8 cellular contexts compared by ENCODE assay signal in the genomic region with DNA sequence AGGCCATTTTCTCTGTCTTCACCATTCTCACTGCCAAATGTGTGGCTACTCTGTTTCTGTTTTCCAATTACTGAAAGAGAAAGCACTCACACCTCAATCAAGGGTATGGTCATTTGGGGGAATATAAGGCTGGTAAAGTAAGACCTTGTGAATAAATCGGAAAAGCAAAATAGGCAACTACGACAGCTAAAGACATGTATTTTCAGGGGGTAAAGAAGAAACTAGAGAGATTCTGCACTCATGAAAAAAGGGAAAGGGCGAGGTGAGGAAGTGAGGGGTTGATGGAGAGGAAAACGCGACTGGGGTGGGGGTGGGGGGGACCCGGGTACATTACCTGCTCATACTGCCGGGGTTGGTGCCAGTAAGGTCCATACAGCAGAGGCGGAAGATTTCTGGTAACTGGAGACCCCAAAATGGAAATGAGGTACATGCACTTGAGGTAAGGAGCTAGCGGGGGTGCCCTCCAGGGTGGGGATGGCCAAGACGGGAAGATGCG. TPM values are rescaled to one million over a fixed set of nuclear protein-coding genes. Genes with fewer than 3 reads are reported as not detected.
A peak's percentile ranks its signal among the peaks of the same experiment; 100 is the strongest.
DNase-seq lines count a peak whose midpoint lies in the region; ATAC-seq, FAIRE-seq and TF ChIP-seq lines count a peak whose summit lies in the region.

No MANE protein-coding gene starts in this region.

- no peaks in the 10 kb centered on the region for H3K9me3 Mint-ChIP-seq in effector memory CD8-positive, alpha-beta T cell

- peaks cover 73% of the 10 kb centered on the region for H3K79me2 ChIP-seq in MM.1S (ENCODE audit: low read length)
- peaks cover 74% of the 10 kb centered on the region for H3K79me2 ChIP-seq in neural cell (replicated peaks; ENCODE audit: insufficient read depth, low read length)

- H4K20me1 ChIP-seq in MM.1S (ENCODE audit: insufficient read depth, low read length) (no peaks in the 10 kb centered on the region), neural cell (ENCODE audit: insufficient read depth) (no peaks in the 10 kb centered on the region)

- TF ChIP-seq CTCF in MM.1S (IDR thresholded peaks at IDR 0.05; ENCODE audit: low read length), result no peak
- no peak for TF ChIP-seq CTCF in neural cell (IDR thresholded peaks at IDR 0.05; ENCODE audit: poor library complexity, severe bottlenecking)

- no peaks in the 10 kb centered on the region for H3K9me2 ChIP-seq in MM.1S (replicated peaks; ENCODE audit: insufficient read depth, low read length)
- H3K9me2 ChIP-seq in neural cell (ENCODE audit: insufficient read depth, low read length), result no peaks in the 10 kb centered on the region

- H3K27me3 Mint-ChIP-seq in effector memory CD8-positive, alpha-beta T cell, result no peaks in the 10 kb centered on the region

- H3K9me3 ChIP-seq in MM.1S (replicated peaks; ENCODE audit: insufficient read depth, low read length), result no peaks in the 10 kb centered on the region
- no peaks in the 10 kb centered on the region for H3K9me3 ChIP-seq in neural cell (ENCODE audit: low read length)

- no peaks in the 10 kb centered on the region for H3F3A ChIP-seq in MM.1S (ENCODE audit: insufficient read depth, low read length)
- no peaks in the 10 kb centered on the region for H3F3A ChIP-seq in neural cell (ENCODE audit: insufficient read depth, low read length, poor library complexity, severe bottlenecking)

- H3K27ac ChIP-seq in MM.1S (ENCODE audit: low read length) (no peak overlapping the region), neural cell (ENCODE audit: low read length) (peak overlapping the region; percentile 91)

- no peaks in the 10 kb centered on the region for H3K36me3 ChIP-seq in MM.1S (replicated peaks; ENCODE audit: insufficient read depth, low read length)
- H3K36me3 ChIP-seq in neural cell (ENCODE audit: insufficient read depth, low read length), result peaks cover 5% of the 10 kb centered on the region

- TF ChIP-seq RAD21 in neural cell (conservative IDR thresholded peaks at IDR 0.05), result no peak

- FAIRE-seq in GM12892 (lab: Jason Lieb, UNC), result peak; percentile 24

- H3K36me3 Mint-ChIP-seq in effector memory CD8-positive, alpha-beta T cell (ENCODE audit: insufficient read depth), result peaks cover 19% of the 10 kb centered on the region

- H3K4me3 Mint-ChIP-seq in effector memory CD8-positive, alpha-beta T cell, result peak overlapping the region; percentile 86 to 88

- H2AFZ ChIP-seq in MM.1S (ENCODE audit: low read length) (peak overlapping the region; percentile 35; the same call in 1 of the 2 replicates), neural cell (ENCODE audit: low read depth, low read length) (peak overlapping the region; percentile 57)

- H3K4me1 ChIP-seq in MM.1S (ENCODE audit: low read length), result 0 out of 2 replicates have a peak, but pooled peaks cover 5% of the 10 kb centered on the region

- H3K4me3 ChIP-seq in MM.1S (ENCODE audit: low read length) (peak overlapping the region; percentile 72), neural cell (ENCODE audit: low read length) (peak overlapping the region; percentile 74)

- peak overlapping the region; percentile 64 for H3K9ac ChIP-seq in MM.1S (ENCODE audit: low read length)
- H3K9ac ChIP-seq in neural cell (ENCODE audit: low read length), result peak overlapping the region; percentile 85

- H3K27me3 ChIP-seq in MM.1S (replicated peaks; ENCODE audit: insufficient read depth, low read length) (no peaks in the 10 kb centered on the region), neural cell (ENCODE audit: insufficient read depth, low read depth, low read length) (no peaks in the 10 kb centered on the region)

- no peak for ATAC-seq in effector memory CD8-positive, alpha-beta T cell (replicated peaks)
- ATAC-seq in GM18909 (IDR thresholded peaks at IDR 0.05; ENCODE audit: poor library complexity, unreplicated experiment) (no peak), HG03460 (IDR thresholded peaks at IDR 0.05; ENCODE audit: unreplicated experiment) (no peak)

- H3K27ac Mint-ChIP-seq in effector memory CD8-positive, alpha-beta T cell, result peak overlapping the region; percentile 96 to 98

- peaks cover 31 to 66% of the 10 kb centered on the region in 2 donors for H3K4me1 Mint-ChIP-seq in effector memory CD8-positive, alpha-beta T cell (ENCODE audit: low read depth in 2 of 2)

- TF ChIP-seq POLR2A in GM12892 (IDR thresholded peaks at IDR 0.05; ENCODE audit: low read depth, low read length), result no peak

- DNase-seq in GM12892 (ENCODE audit: insufficient read length) (no peak), MM.1S (no peak), germinal center (ENCODE audit: low spot score) (no peak), NCI-H226 (no peak)
- no peak for DNase-seq in effector memory CD8-positive, alpha-beta T cell

- no peak for TF ChIP-seq EP300 in neural cell (conservative IDR thresholded peaks at IDR 0.05; ENCODE audit: poor library complexity, severe bottlenecking)

- H3K4me2 ChIP-seq in MM.1S (ENCODE audit: low read depth, low read length), result peak overlapping the region; percentile 72
- H3K4me2 ChIP-seq in neural cell (ENCODE audit: low read length), result peak overlapping the region; percentile 72

TF ChIP-seq in neural cell, 6 proteins besides CTCF, POLR2A, EP300 and RAD21:
- no peak for TF ChIP-seq POLR2AphosphoS5 (IDR thresholded peaks at IDR 0.05)
- TF ChIP-seq TAF1 (IDR thresholded peaks at IDR 0.05; ENCODE audit: low read depth), result no peak
- TF ChIP-seq EZH2 (IDR thresholded peaks at IDR 0.05; ENCODE audit: borderline replicate concordance, insufficient read depth, low read length, poor library complexity, severe bottlenecking), result no peak
- no peak for TF ChIP-seq SMC3 (conservative IDR thresholded peaks at IDR 0.05; ENCODE audit: poor library complexity)
- TF ChIP-seq MXI1 (conservative IDR thresholded peaks at IDR 0.05; ENCODE audit: poor library complexity, severe bottlenecking), result no peak
- TF ChIP-seq, protein P1, sequence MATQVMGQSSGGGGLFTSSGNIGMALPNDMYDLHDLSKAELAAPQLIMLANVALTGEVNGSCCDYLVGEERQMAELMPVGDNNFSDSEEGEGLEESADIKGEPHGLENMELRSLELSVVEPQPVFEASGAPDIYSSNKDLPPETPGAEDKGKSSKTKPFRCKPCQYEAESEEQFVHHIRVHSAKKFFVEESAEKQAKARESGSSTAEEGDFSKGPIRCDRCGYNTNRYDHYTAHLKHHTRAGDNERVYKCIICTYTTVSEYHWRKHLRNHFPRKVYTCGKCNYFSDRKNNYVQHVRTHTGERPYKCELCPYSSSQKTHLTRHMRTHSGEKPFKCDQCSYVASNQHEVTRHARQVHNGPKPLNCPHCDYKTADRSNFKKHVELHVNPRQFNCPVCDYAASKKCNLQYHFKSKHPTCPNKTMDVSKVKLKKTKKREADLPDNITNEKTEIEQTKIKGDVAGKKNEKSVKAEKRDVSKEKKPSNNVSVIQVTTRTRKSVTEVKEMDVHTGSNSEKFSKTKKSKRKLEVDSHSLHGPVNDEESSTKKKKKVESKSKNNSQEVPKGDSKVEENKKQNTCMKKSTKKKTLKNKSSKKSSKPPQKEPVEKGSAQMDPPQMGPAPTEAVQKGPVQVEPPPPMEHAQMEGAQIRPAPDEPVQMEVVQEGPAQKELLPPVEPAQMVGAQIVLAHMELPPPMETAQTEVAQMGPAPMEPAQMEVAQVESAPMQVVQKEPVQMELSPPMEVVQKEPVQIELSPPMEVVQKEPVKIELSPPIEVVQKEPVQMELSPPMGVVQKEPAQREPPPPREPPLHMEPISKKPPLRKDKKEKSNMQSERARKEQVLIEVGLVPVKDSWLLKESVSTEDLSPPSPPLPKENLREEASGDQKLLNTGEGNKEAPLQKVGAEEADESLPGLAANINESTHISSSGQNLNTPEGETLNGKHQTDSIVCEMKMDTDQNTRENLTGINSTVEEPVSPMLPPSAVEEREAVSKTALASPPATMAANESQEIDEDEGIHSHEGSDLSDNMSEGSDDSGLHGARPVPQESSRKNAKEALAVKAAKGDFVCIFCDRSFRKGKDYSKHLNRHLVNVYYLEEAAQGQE (IDR thresholded peaks at IDR 0.05; ENCODE audit: borderline replicate concordance), result peak; percentile 11

RNA-seq across cellular contexts. Expression of gene CHD8, which starts 19.3 kb away (rescaled TPM):
- 35.2 TPM for polyA plus RNA-seq in GM12892 (2012; ENCODE audit: missing spikeins)
- polyA plus RNA-seq in neural cell, result 44.1 and 52.3 TPM in 2 replicates
- polyA minus RNA-seq in neural cell, result 140 and 165 TPM in 2 replicates

RNA-seq across cellular contexts. Expression of gene RAB2B, which starts 40.1 kb away (rescaled TPM):
- 26.2 TPM for polyA plus RNA-seq in GM12892 (2012; ENCODE audit: missing spikeins)
- polyA plus RNA-seq in neural cell, result 47.6 and 47.9 TPM in 2 replicates
- polyA minus RNA-seq in neural cell, result 80.5 and 85.5 TPM in 2 replicates

RNA-seq across cellular contexts. Expression of gene TOX4, which starts 40.4 kb away (rescaled TPM):
- polyA plus RNA-seq in GM12892 (2012; ENCODE audit: missing spikeins), result 38.7 TPM
- 56.8 and 57.4 TPM in 2 replicates for polyA plus RNA-seq in neural cell
- polyA minus RNA-seq in neural cell, result 65.7 and 74.9 TPM in 2 replicates

RNA-seq across cellular contexts. Expression of gene SUPT16H, which starts 52.8 kb away (rescaled TPM):
- polyA plus RNA-seq in GM12892 (2012; ENCODE audit: missing spikeins), result 91.8 TPM
- 83.4 and 96.2 TPM in 2 replicates for polyA plus RNA-seq in neural cell
- polyA minus RNA-seq in neural cell, result 121 and 133 TPM in 2 replicates
